In genomic region chr18:25946540-25946939, GRCh38 we compare ENCODE assay signal across 29 cellular contexts.
"Had no signal": no experiment of that assay in that cellular context is flagged by ENCODE, and none has a peak within 500 bp of the region (broad histone marks: within the 10 kb centered on the region; RNA-seq: fewer than 3 reads in every experiment).

No MANE protein-coding gene starts in this region.

- H3K4me1 ChIP-seq: stomach, suprapubic skin, testis, thyroid gland, tibial artery, tibial nerve, transverse colon, upper lobe of left lung, upper lobe of right lung, uterus, vagina had no signal

- FAIRE-seq: urothelium cell line had no signal

- H3K4me3 Mint-ChIP-seq: stimulated activated effector memory CD8-positive, alpha-beta T cell treated with anti-CD3 and anti-CD28 coated beads, Interleukin-12 subunit alpha, Interleukin-12 subunit beta, amount 100 ng/mL, for 72 hours; stimulated activated memory B cell treated with anti-CD40 and anti-IgM and Interleukin-4, amounts not matched to agents 10 μg/mL and 1 μg/mL and 100 μg/mL, for 72 hours; stimulated activated naive B cell treated with anti-CD40 and anti-IgM and Interleukin-4, amounts not matched to agents 10 μg/mL and 1 μg/mL and 100 μg/mL, for 72 hours; stimulated activated naive CD8-positive, alpha-beta T cell treated with anti-CD3 and anti-CD28 coated beads, Interleukin-15, amount 100 ng/mL, for 72 hours; stimulated activated naive CD8-positive, alpha-beta T cell treated with anti-CD3 and anti-CD28 coated beads, Interleukin-15, Interleukin-2, amounts not matched to agents 100 ng/mL and 50 ng/mL, for 24 hours; type B pancreatic cell had no signal

- H3K36me3 ChIP-seq: stomach, suprapubic skin, thoracic aorta, thyroid gland, tibial artery, tibial nerve, transverse colon, upper lobe of left lung, upper lobe of right lung, uterus, vagina had no signal

- H3K9me3 Mint-ChIP-seq: stimulated activated naive CD8-positive, alpha-beta T cell treated with anti-CD3 and anti-CD28 coated beads, Interleukin-15, Interleukin-2, amounts not matched to agents 100 ng/mL and 50 ng/mL, for 24 hours had no signal

- H3K4me1 Mint-ChIP-seq: stimulated activated effector memory CD8-positive, alpha-beta T cell treated with anti-CD3 and anti-CD28 coated beads, Interleukin-12 subunit alpha, Interleukin-12 subunit beta, amount 100 ng/mL, for 72 hours; stimulated activated memory B cell treated with anti-CD40 and anti-IgM and Interleukin-4, amounts not matched to agents 10 μg/mL and 1 μg/mL and 100 μg/mL, for 72 hours; stimulated activated naive B cell treated with anti-CD40 and anti-IgM and Interleukin-4, amounts not matched to agents 10 μg/mL and 1 μg/mL and 100 μg/mL, for 72 hours; stimulated activated naive CD8-positive, alpha-beta T cell treated with anti-CD3 and anti-CD28 coated beads, Interleukin-15, amount 100 ng/mL, for 72 hours had no signal

- H3K27ac Mint-ChIP-seq: stimulated activated effector memory CD8-positive, alpha-beta T cell treated with anti-CD3 and anti-CD28 coated beads, Interleukin-12 subunit alpha, Interleukin-12 subunit beta, amount 100 ng/mL, for 72 hours; stimulated activated memory B cell treated with anti-CD40 and anti-IgM and Interleukin-4, amounts not matched to agents 10 μg/mL and 1 μg/mL and 100 μg/mL, for 72 hours; stimulated activated naive B cell treated with anti-CD40 and anti-IgM and Interleukin-4, amounts not matched to agents 10 μg/mL and 1 μg/mL and 100 μg/mL, for 72 hours; stimulated activated naive CD8-positive, alpha-beta T cell treated with anti-CD3 and anti-CD28 coated beads, Interleukin-15, amount 100 ng/mL, for 72 hours; stimulated activated naive CD8-positive, alpha-beta T cell treated with anti-CD3 and anti-CD28 coated beads, Interleukin-15, Interleukin-2, amounts not matched to agents 100 ng/mL and 50 ng/mL, for 24 hours; type B pancreatic cell had no signal

- H3K27ac ChIP-seq: stomach, suprapubic skin, testis, thoracic aorta, thyroid gland, tibial artery, tibial nerve, transverse colon, upper lobe of left lung, upper lobe of right lung, uterus, vagina had no signal

- DNase-seq: stimulated activated CD4-positive, alpha-beta T cell treated with anti-CD3 and anti-CD28 coated beads, Interleukin-2, amount 100 ng/mL, for 48 hours; stimulated activated CD4-positive, alpha-beta T cell treated with anti-CD3 and anti-CD28 coated beads, Interleukin-4, amount 100 ng/mL, for 1 hour; stimulated activated CD4-positive, alpha-beta T cell treated with anti-CD3 and anti-CD28 coated beads, Interleukin-4, amount 100 ng/mL, for 24 hours; stimulated activated CD4-positive, alpha-beta T cell treated with anti-CD3 and anti-CD28 coated beads, Interleukin-4, amount 100 ng/mL, for 4 hours; stimulated activated CD8-positive, alpha-beta memory T cell treated with anti-CD3 and anti-CD28 coated beads, Interleukin-4, amount 100 ng/mL, for 48 hours; stimulated activated naive B cell treated with anti-CD40 and anti-IgM and Interleukin-4, amounts not matched to agents 10 μg/mL and 1 μg/mL and 100 μg/mL, for 72 hours; stimulated activated naive CD4-positive, alpha-beta T cell; stimulated activated naive CD4-positive, alpha-beta T cell treated with Interleukin-2 at 50 U/mL for 16 hours; stimulated activated naive CD8-positive, alpha-beta T cell treated with anti-CD3 and anti-CD28 coated beads, Interleukin-15, amount 100 ng/mL, for 72 hours; stimulated activated naive CD8-positive, alpha-beta T cell treated with anti-CD3 and anti-CD28 coated beads, Interleukin-15, Interleukin-2, amounts not matched to agents 100 U/mL and 50 U/mL, for 24 hours; stomach; substantia nigra; testis; thyroid gland; tibial artery; transverse colon; trophoblast cell; upper lobe of left lung; upper lobe of right lung; uterus had no signal

- H3K27me3 Mint-ChIP-seq: stimulated activated naive B cell treated with anti-CD40 and anti-IgM and Interleukin-4, amounts not matched to agents 10 μg/mL and 1 μg/mL and 100 μg/mL, for 72 hours; stimulated activated naive CD8-positive, alpha-beta T cell treated with anti-CD3 and anti-CD28 coated beads, Interleukin-15, amount 100 ng/mL, for 72 hours; type B pancreatic cell had no signal

- H3K27me3 ChIP-seq: stomach, suprapubic skin, testis, thyroid gland, tibial artery, tibial nerve, transverse colon, upper lobe of left lung, upper lobe of right lung, uterus, vagina had no signal

- H3K4me3 ChIP-seq: stomach, suprapubic skin, testis, thoracic aorta, thyroid gland, tibial artery, tibial nerve, transverse colon, upper lobe of left lung, upper lobe of right lung, uterus, vagina had no signal

- ATAC-seq: stimulated activated effector memory CD8-positive, alpha-beta T cell treated with anti-CD3 and anti-CD28 coated beads, Interleukin-12 subunit alpha, Interleukin-12 subunit beta, amount 100 ng/mL, for 72 hours; stimulated activated memory B cell treated with anti-CD40 and anti-IgM and Interleukin-4, amounts not matched to agents 10 μg/mL and 1 μg/mL and 100 μg/mL, for 72 hours; stimulated activated naive B cell treated with anti-CD40 and anti-IgM and Interleukin-4, amounts not matched to agents 10 μg/mL and 1 μg/mL and 100 μg/mL, for 72 hours; stimulated activated naive CD8-positive, alpha-beta T cell treated with anti-CD3 and anti-CD28 coated beads, Interleukin-15, amount 100 ng/mL, for 72 hours; stimulated activated naive CD8-positive, alpha-beta T cell treated with anti-CD3 and anti-CD28 coated beads, Interleukin-15, Interleukin-2, amounts not matched to agents 100 U/mL and 50 U/mL, for 24 hours; upper lobe of right lung had no signal

- H3K9me3 ChIP-seq: stomach, suprapubic skin, testis, thoracic aorta, thyroid gland, tibial artery, transverse colon, upper lobe of left lung, upper lobe of right lung, uterus, vagina had no signal
